Comparison of ENCODE assay signal across 8 cellular contexts in the genomic region with DNA sequence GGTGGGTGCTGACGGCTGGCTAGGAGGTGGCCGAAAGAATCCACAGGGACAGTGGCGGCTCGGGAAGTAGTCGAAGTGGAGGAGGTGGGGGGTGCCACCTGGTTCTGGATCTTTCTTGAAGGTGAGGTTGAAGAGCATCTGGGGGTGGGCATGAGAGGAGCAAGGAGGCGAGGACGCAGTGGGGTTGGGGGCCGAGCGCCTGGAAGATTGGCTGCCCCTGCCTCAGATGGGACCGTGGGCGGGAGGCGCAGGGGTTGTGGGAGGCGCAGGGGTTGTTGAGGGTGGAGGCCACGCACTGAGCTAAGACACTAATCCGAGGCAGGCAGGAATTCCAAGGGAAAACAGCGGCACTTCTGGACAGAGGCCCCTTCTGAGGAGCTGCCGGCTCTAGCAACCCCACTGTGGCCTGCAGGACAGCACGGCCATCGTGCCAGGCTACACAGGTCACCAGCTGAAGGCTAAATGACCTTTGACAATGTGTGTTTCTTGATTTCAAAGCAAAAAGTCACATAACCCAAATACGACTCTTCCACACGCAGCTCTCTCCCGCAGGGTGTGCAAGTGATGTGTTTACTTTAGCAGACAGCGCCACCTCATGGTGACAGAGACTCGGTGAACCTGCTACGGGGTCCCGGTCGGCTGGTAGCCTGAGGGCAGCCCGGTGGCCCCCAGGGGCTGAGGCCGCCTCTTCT. TPM values are rescaled to one million over a fixed set of nuclear protein-coding genes. Genes with fewer than 3 reads are reported as not detected.
A peak's percentile ranks its signal among the peaks of the same experiment; 100 is the strongest.
DNase-seq lines count a peak whose midpoint lies in the region; ATAC-seq and TF ChIP-seq lines count a peak whose summit lies in the region.

No MANE protein-coding gene starts in this region.

- peaks cover 2% of the 10 kb centered on the region for H3K27me3 Mint-ChIP-seq in HFFc6 (ENCODE audit: insufficient read depth)
- no peaks in the 10 kb centered on the region for H3K27me3 Mint-ChIP-seq in naive thymus-derived CD4-positive, alpha-beta T cell

- DNase-seq in BE2C, result peak; percentile 91
- DNase-seq in HFFc6, result peak; percentile 46
- DNase-seq in NOMO-1 treated with DMSO at 0.1 percent for 48 hours (lab: John Stamatoyannopoulos, UW; ENCODE audit: unreplicated experiment), result peak; percentile 54
- peak; percentile 74 for DNase-seq in activated CD8-positive, alpha-beta memory T cell treated with anti-CD3 and anti-CD28 coated beads, Interleukin-2, amount 50 U/mL, for 4 hours
- peak; percentile 61 to 80 (median 75) for DNase-seq in naive thymus-derived CD4-positive, alpha-beta T cell
- DNase-seq in stimulated activated CD8-positive, alpha-beta memory T cell treated with anti-CD3 and anti-CD28 coated beads, Interleukin-7, amount 100 ng/mL, for 24 hours (ENCODE audit: low read depth), result peak; percentile 58

- H3K36me3 Mint-ChIP-seq in HFFc6 (ENCODE audit: low read depth), result peaks cover 16% of the 10 kb centered on the region; the same call in 1 of the 2 replicates
- peaks cover 0 to 16% (median 5%) of the 10 kb centered on the region in 5 donors for H3K36me3 Mint-ChIP-seq in naive thymus-derived CD4-positive, alpha-beta T cell

- peak overlapping the region; percentile 85 for H3K27ac Mint-ChIP-seq in HFFc6
- peak overlapping the region in 1 of 9 donors; percentile 62 for H3K27ac Mint-ChIP-seq in naive thymus-derived CD4-positive, alpha-beta T cell

- ATAC-seq in esophagus mucosa, result peak; percentile 65
- ATAC-seq in naive thymus-derived CD4-positive, alpha-beta T cell, result peak; percentile 93
- ATAC-seq in GM18909 (IDR thresholded peaks at IDR 0.05; ENCODE audit: poor library complexity, unreplicated experiment), result no peak

- H3K36me3 ChIP-seq in BE2C, result no peaks in the 10 kb centered on the region
- H3K36me3 ChIP-seq in naive thymus-derived CD4-positive, alpha-beta T cell (ENCODE audit: control insufficient read depth in 2 of 3, insufficient read depth in 3 of 3, low read length in 3 of 3), result no peaks in the 10 kb centered on the region

- H3K4me1 Mint-ChIP-seq in HFFc6 (ENCODE audit: low read depth), result peaks cover 29% of the 10 kb centered on the region
- peaks cover 7 to 22% (median 15%) of the 10 kb centered on the region in 7 donors for H3K4me1 Mint-ChIP-seq in naive thymus-derived CD4-positive, alpha-beta T cell

- no peak overlapping the region for H3K4me3 ChIP-seq in BE2C (ENCODE audit: low read depth, low read length)
- H3K4me3 ChIP-seq in naive thymus-derived CD4-positive, alpha-beta T cell (ENCODE audit: low read length), result no peak overlapping the region

- intact Hi-C loops in naive thymus-derived CD4-positive, alpha-beta T cell (cut with micrococcal nuclease), result loop anchor here (1.0 to 5.0 kb wide), 4 partner anchors 35 to 218 kb away; no protein-coding TSS in a partner anchor

- H3K4me1 ChIP-seq in BE2C, result no peaks in the 10 kb centered on the region
- no peaks in the 10 kb centered on the region for H3K4me1 ChIP-seq in naive thymus-derived CD4-positive, alpha-beta T cell (ENCODE audit: control insufficient read depth in 2 of 2, insufficient read depth in 2 of 2, low read length in 2 of 2)

- no peak overlapping the region for H3K4me3 Mint-ChIP-seq in HFFc6
- no peak overlapping the region for H3K4me3 Mint-ChIP-seq in naive thymus-derived CD4-positive, alpha-beta T cell

- H3K9me3 Mint-ChIP-seq in HFFc6, result no peaks in the 10 kb centered on the region
- no peaks in the 10 kb centered on the region for H3K9me3 Mint-ChIP-seq in naive thymus-derived CD4-positive, alpha-beta T cell

- TF ChIP-seq CTCF in BE2C (IDR thresholded peaks at IDR 0.05; ENCODE audit: low read depth, low read length), result peak; percentile 85
- TF ChIP-seq CTCF in HFFc6 (IDR thresholded peaks at IDR 0.05), result peak; percentile 88

- CTCF ChIA-PET in naive thymus-derived CD4-positive, alpha-beta T cell (lab: Charles Lee), result interaction anchor here (0.6 to 3.9 kb wide), 21 partner anchors 9 to 301 kb away, joined by 3 to 35 read pairs (median 5); partner anchors contain the start of genes NRTN and RANBP3

- H3K9me3 ChIP-seq in BE2C, result no peaks in the 10 kb centered on the region
- H3K9me3 ChIP-seq in naive thymus-derived CD4-positive, alpha-beta T cell (ENCODE audit: control insufficient read depth in 2 of 3, low read length in 3 of 3), result no peaks in the 10 kb centered on the region

- no peak overlapping the region for H3K27ac ChIP-seq in naive thymus-derived CD4-positive, alpha-beta T cell (ENCODE audit: low read depth, low read length)

- no peaks in the 10 kb centered on the region for H3K27me3 ChIP-seq in BE2C
- H3K27me3 ChIP-seq in naive thymus-derived CD4-positive, alpha-beta T cell (ENCODE audit: control insufficient read depth in 2 of 2, insufficient read depth in 2 of 2, low read length in 2 of 2), result no peaks in the 10 kb centered on the region

- POLR2A ChIA-PET in naive thymus-derived CD4-positive, alpha-beta T cell (lab: Charles Lee), result no interaction called here

RNA-seq across cellular contexts. Expression of gene RANBP3, which starts 44.1 kb away (rescaled TPM):
- 210 TPM for polyA plus RNA-seq in BE2C (2012; ENCODE audit: insufficient read depth, insufficient read length, low read depth)
- 10 to 100 TPM; 57.6 to 80.9 (median 70.4) TPM for total RNA-seq in HFFc6 (2021; fragmentation: NEBNext Ultra II Directional; extraction: Animal tissue kit (Norgen Biotek cat#: 25700))
- 49.6 TPM for total RNA-seq in esophagus mucosa
- total RNA-seq in naive thymus-derived CD4-positive, alpha-beta T cell, result 100 to 1,000 TPM in 1 of 5 experiments, 10 to 100 TPM in 4; 88.3 to 104 (median 94.0) TPM
- polyA plus RNA-seq in naive thymus-derived CD4-positive, alpha-beta T cell, result 10 to 100 TPM in 1 of 2 donors, 1 to 10 TPM in 1; 7.0 to 12.4 TPM
